ENCODE assay signal across 1 cellular context in genomic region chr6:45743028-45743615, GRCh38.
TF ChIP-seq lines count a peak whose summit lies in the region.

No MANE protein-coding gene starts in this region.

TF ChIP-seq in GM23338, 12 proteins besides CTCF, POLR2A, EP300 and RAD21 (continued from another document):
- TF ChIP-seq ZNF462 (CRISPR knock-in tag; IDR thresholded peaks at IDR 0.05) = no peak
- no peak for TF ChIP-seq POLR2AphosphoS5 (IDR thresholded peaks at IDR 0.05; ENCODE audit: low read depth)
- TF ChIP-seq NANOG (IDR thresholded peaks at IDR 0.05; ENCODE audit: borderline replicate concordance) = no peak
- TF ChIP-seq ETS1 (IDR thresholded peaks at IDR 0.05) = no peak
- no peak for TF ChIP-seq ZNF331 (CRISPR knock-in tag; IDR thresholded peaks at IDR 0.05; ENCODE audit: low read depth)
- TF ChIP-seq EZH2 (IDR thresholded peaks at IDR 0.05; ENCODE audit: low read depth, unreplicated experiment) = no peak
